Comparison of ENCODE assay signal across 8 cellular contexts in genomic region chr1:28926629-28927441, GRCh38. TPM values are rescaled to one million over a fixed set of nuclear protein-coding genes. Genes with fewer than 3 reads are reported as not detected.
DNase-seq lines count a peak whose midpoint lies in the region; ATAC-seq lines count a peak whose summit lies in the region.

No MANE protein-coding gene starts in this region.

- H3K9me3 ChIP-seq in thymus (ENCODE audit: control insufficient read depth) = no peaks in the 10 kb centered on the region

- H3K4me3 ChIP-seq in thymus (ENCODE audit: low read length) = peak overlapping the region; percentile 39

- no peaks in the 10 kb centered on the region for H3K36me3 ChIP-seq in thymus (ENCODE audit: control insufficient read depth, insufficient read depth)

- DNase-seq in NCI-H1694 treated with DMSO at 0.1 percent for 48 hours (lab: John Stamatoyannopoulos, UW) (peak; percentile 7), NCI-H1694 (lab: John Stamatoyannopoulos, UW) (no peak), SW480 (ENCODE audit: low spot score) (peak; percentile 54), germinal center (ENCODE audit: low spot score) (peak; percentile 66), SW 1271 (lab: John Stamatoyannopoulos, UW) (no peak)

- peak overlapping the region; percentile 80 for H3K27ac ChIP-seq in thymus (ENCODE audit: low read depth)

- ATAC-seq in GM21381 (IDR thresholded peaks at IDR 0.05; ENCODE audit: unreplicated experiment) (peak; percentile 95), HG03575 (IDR thresholded peaks at IDR 0.05; ENCODE audit: extremely low read depth, insufficient number of reproducible peaks, low FRiP score, unreplicated experiment) (peak; percentile 68)

- WGBS in thymus = 5% methylated on average over 4 of the region's 4 CpGs

- H3K27me3 ChIP-seq in thymus (ENCODE audit: control insufficient read depth, insufficient read depth) = no peaks in the 10 kb centered on the region

- H3K4me1 ChIP-seq in thymus (ENCODE audit: control insufficient read depth, insufficient read depth, low read length) = peaks cover 31% of the 10 kb centered on the region

RNA-seq across cellular contexts. Expression of gene EPB41, which starts 12.5 kb away (rescaled TPM):
- 18.6 TPM for polyA plus RNA-seq in thymus

Comparison
In these comparisons a context has a peak if more than half of its experiments do, and no peak if none do; other contexts are left out.
1. DNase-seq: peak in NCI-H1694 treated with DMSO at 0.1 percent for 48 hours (single experiment), SW480 (single experiment) and germinal center (single experiment); none in NCI-H1694 (single experiment) and SW 1271 (0 of 2).